In the genomic region with DNA sequence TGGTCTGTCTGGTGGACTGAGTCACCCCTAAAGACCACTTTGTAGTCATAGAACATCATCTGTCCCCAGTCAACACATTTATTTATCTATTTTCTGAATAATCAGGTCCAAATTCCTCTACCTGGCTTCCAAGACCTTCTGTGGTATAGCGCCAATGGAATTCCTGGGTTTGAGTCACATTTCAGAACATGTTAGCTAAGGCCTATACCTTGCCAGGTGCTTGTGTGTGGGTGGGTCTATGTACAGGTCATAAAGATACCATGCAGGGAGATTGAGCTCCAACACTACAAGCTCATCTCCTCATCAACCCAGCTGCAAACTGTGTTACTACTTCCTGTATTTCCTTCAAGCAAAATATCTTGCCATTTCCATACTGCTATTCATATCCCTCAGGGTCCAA, we compare ENCODE assay signal across 31 cellular contexts.
"Had no signal": no experiment of that assay in that cellular context is flagged by ENCODE, and none has a peak within 500 bp of the region (broad histone marks: within the 10 kb centered on the region; RNA-seq: fewer than 3 reads in every experiment).

No MANE protein-coding gene starts in this region.

- H3K27ac ChIP-seq: adrenal gland, body of pancreas, cardiac muscle cell, colonic mucosa, gastrocnemius medialis had no signal

- H3K9me3 ChIP-seq: adrenal gland, body of pancreas, colonic mucosa, gastrocnemius medialis had no signal

- H3K27me3 ChIP-seq: adrenal gland, body of pancreas, cardiac muscle cell, colonic mucosa, gastrocnemius medialis, heart left ventricle had no signal

- FAIRE-seq: endometrium, endothelial cell of umbilical vein had no signal

- H3K36me3 ChIP-seq: adrenal gland, cardiac muscle cell, colonic mucosa, gastrocnemius medialis, heart left ventricle had no signal

- ATAC-seq: activated CD4-positive, alpha-beta T cell treated with anti-CD3 and anti-CD28 coated beads for 36 hours; activated CD8-positive, alpha-beta memory T cell treated with anti-CD3 and anti-CD28 coated beads, Interleukin-2, amount 10 ng/mL, durations not matched to agents 7 days and 5 days; activated CD8-positive, alpha-beta T cell treated with anti-CD3 and anti-CD28 coated beads, Interleukin-2, amount 10 ng/mL, durations not matched to agents 7 days and 5 days; activated naive CD8-positive, alpha-beta T cell treated with anti-CD3 and anti-CD28 coated beads, Interleukin-2, amount 50 U/mL, for 24 hours; body of pancreas; esophagus mucosa; gastrocnemius medialis; heart left ventricle had no signal

- DNase-seq: activated CD4-positive, alpha-beta memory T cell treated with anti-CD3 and anti-CD28 coated beads for 36 hours; activated CD4-positive, alpha-beta T cell treated with anti-CD3 and anti-CD28 coated beads for 36 hours; activated CD4-positive, alpha-beta T cell treated with anti-CD3 and anti-CD28 coated beads, Interleukin-2, amount 10 ng/mL, durations not matched to agents 24 days and 14 days; activated CD4-positive, CD25-positive, alpha-beta regulatory T cell; activated CD4-positive, CD25-positive, alpha-beta regulatory T cell treated with anti-CD3 and anti-CD28 coated beads, Interleukin-2, amount 50 U/mL, for 72 hours; activated CD8-positive, alpha-beta memory T cell treated with anti-CD3 and anti-CD28 coated beads, Interleukin-2, amount 10 ng/mL, durations not matched to agents 7 days and 5 days; activated CD8-positive, alpha-beta memory T cell treated with anti-CD3 and anti-CD28 coated beads, Interleukin-2, amount 50 U/mL, for 4 hours; activated CD8-positive, alpha-beta T cell treated with anti-CD3 and anti-CD28 coated beads, Interleukin-2, amount 10 ng/mL, durations not matched to agents 7 days and 5 days; activated effector memory CD4-positive, alpha-beta T cell treated with anti-CD3 and anti-CD28 coated beads, Interleukin-2, amount 50 U/mL, for 16 hours; activated naive CD4-positive, alpha-beta T cell treated with anti-CD3 and anti-CD28 coated beads for 36 hours; activated naive CD8-positive, alpha-beta T cell treated with anti-CD3 and anti-CD28 coated beads for 36 hours; activated naive CD8-positive, alpha-beta T cell treated with anti-CD3 and anti-CD28 coated beads, Interleukin-2, amount 50 U/mL, for 24 hours; activated T-cell treated with anti-CD3 and anti-CD28 coated beads, Interleukin-2, amount 50 U/mL, for 1 hour; activated T-cell treated with anti-CD3 and anti-CD28 coated beads, Interleukin-2, amount 50 U/mL, for 48 hours; adrenal gland; amygdala; aorta; body of pancreas; central memory CD4-positive, alpha-beta T cell; cerebellar nuclear complex; colonic mucosa; effector CD8-positive, alpha-beta T cell; foreskin fibroblast; gastrocnemius medialis; glutamatergic neuron; heart left ventricle; T-helper 2 cell had no signal

- H3K4me3 ChIP-seq: adrenal gland, body of pancreas, cardiac muscle cell, colonic mucosa, gastrocnemius medialis, heart left ventricle had no signal

- H3K4me1 ChIP-seq: adrenal gland, body of pancreas, colonic mucosa, gastrocnemius medialis had no signal
